Comparison of ENCODE assay signal across 8 cellular contexts in the genomic region with DNA sequence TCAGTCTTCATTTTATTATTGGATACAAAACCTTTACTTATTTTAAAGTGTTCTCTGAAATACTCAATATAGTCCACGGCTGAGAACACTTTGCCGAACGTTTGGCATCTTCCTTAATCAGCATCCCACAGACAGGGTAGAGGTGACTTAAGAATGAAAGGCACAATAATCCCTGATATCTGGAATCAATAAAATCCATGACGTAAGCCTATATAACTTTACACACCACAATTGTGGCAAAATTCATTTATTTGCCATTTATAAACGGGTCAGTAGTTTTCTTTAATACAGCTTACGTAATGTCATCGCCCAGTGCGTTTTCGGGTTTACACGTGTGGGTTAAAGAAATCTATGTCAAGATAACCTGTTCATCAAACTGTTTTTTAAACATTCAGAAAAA. TPM values are rescaled to one million over a fixed set of nuclear protein-coding genes. Genes with fewer than 3 reads are reported as not detected.
DNase-seq lines count a peak whose midpoint lies in the region; ATAC-seq and TF ChIP-seq lines count a peak whose summit lies in the region.

No MANE protein-coding gene starts in this region.

- H3K27me3 Mint-ChIP-seq in CD8-positive, alpha-beta memory T cell: no peaks in the 10 kb centered on the region
- H3K27me3 Mint-ChIP-seq in osteocyte (ENCODE audit: unreplicated experiment): peaks cover 79% of the 10 kb centered on the region

- H3K27me3 ChIP-seq in CD8-positive, alpha-beta memory T cell (ENCODE audit: insufficient read depth, low read length, poor library complexity, severe bottlenecking): no peaks in the 10 kb centered on the region
- H3K27me3 ChIP-seq in dorsolateral prefrontal cortex: no peaks in the 10 kb centered on the region

- POLR2A ChIA-PET in CD8-positive, alpha-beta memory T cell (lab: Charles Lee): interaction anchor here (0.7 to 6.4 kb wide), 9 partner anchors 17 to 100 kb away, joined by 3 to 94 read pairs (median 3); no protein-coding TSS in a partner anchor

- H3K27ac Mint-ChIP-seq in CD8-positive, alpha-beta memory T cell: peak overlapping the region; percentile 75 to 95 (median 84)
- no peak overlapping the region for H3K27ac Mint-ChIP-seq in osteocyte (ENCODE audit: unreplicated experiment)

- CTCF ChIA-PET in CD8-positive, alpha-beta memory T cell (lab: Charles Lee): interaction anchor here (1.1 to 5.1 kb wide), 16 partner anchors 9 to 108 kb away, joined by 3 to 33 read pairs (median 5); no protein-coding TSS in a partner anchor

- peaks cover 68 to 79% (median 76%) of the 10 kb centered on the region in 3 donors for H3K4me1 Mint-ChIP-seq in CD8-positive, alpha-beta memory T cell
- peaks cover 4% of the 10 kb centered on the region for H3K4me1 Mint-ChIP-seq in osteocyte (ENCODE audit: unreplicated experiment)

- intact Hi-C loops in dorsolateral prefrontal cortex (cut with DNase I) (loop anchor here in 1 of 2 donors (2.0 to 10.0 kb wide), 2 partner anchors 81 to 105 kb away; no protein-coding TSS in a partner anchor), head of caudate nucleus (cut with DNase I) (loop anchor here (10.0 kb wide), 2 partner anchors 75 to 95 kb away; no protein-coding TSS in a partner anchor)

- H3K4me1 ChIP-seq in CD8-positive, alpha-beta memory T cell (ENCODE audit: insufficient read depth, low read length): peaks cover 65% of the 10 kb centered on the region

- H3K9me3 ChIP-seq in CD8-positive, alpha-beta memory T cell (ENCODE audit: low read length): no peaks in the 10 kb centered on the region

- H3K9me3 Mint-ChIP-seq in CD8-positive, alpha-beta memory T cell: no peaks in the 10 kb centered on the region
- H3K9me3 Mint-ChIP-seq in osteocyte (ENCODE audit: unreplicated experiment): no peaks in the 10 kb centered on the region

- ATAC-seq in HG03571 (IDR thresholded peaks at IDR 0.05; ENCODE audit: unreplicated experiment): no peak

- H3K27ac ChIP-seq in CD8-positive, alpha-beta memory T cell (ENCODE audit: low read depth, low read length): peak overlapping the region; percentile 32
- peak overlapping the region in 57 of 59 donors; percentile 7 to 95 (median 87) for H3K27ac ChIP-seq in dorsolateral prefrontal cortex

- H3K4me3 ChIP-seq in CD8-positive, alpha-beta memory T cell (ENCODE audit: low read length): peak overlapping the region; percentile 72
- peak overlapping the region; percentile 56 to 94 (median 80) for H3K4me3 ChIP-seq in dorsolateral prefrontal cortex

- DNase-seq in CD8-positive, alpha-beta memory T cell: no peak
- DNase-seq in NCI-H146 treated with DMSO at 0.1 percent for 48 hours (lab: John Stamatoyannopoulos, UW; ENCODE audit: unreplicated experiment) (peak; percentile 35), dorsolateral prefrontal cortex (no peak), osteocyte (ENCODE audit: extremely low spot score, unreplicated experiment) (no peak), NCI-H1694 (lab: John Stamatoyannopoulos, UW) (no peak), DMS153 treated with DMSO at 0.1 percent for 48 hours (lab: John Stamatoyannopoulos, UW; ENCODE audit: unreplicated experiment) (no peak), head of caudate nucleus (no peak)

- peak overlapping the region; percentile 84 to 96 (median 88) for H3K4me3 Mint-ChIP-seq in CD8-positive, alpha-beta memory T cell
- peak overlapping the region; percentile 45 for H3K4me3 Mint-ChIP-seq in osteocyte (ENCODE audit: unreplicated experiment)

- no peaks in the 10 kb centered on the region for H3K36me3 ChIP-seq in CD8-positive, alpha-beta memory T cell (ENCODE audit: insufficient read depth, low read length)

- H3K36me3 Mint-ChIP-seq in CD8-positive, alpha-beta memory T cell: peaks cover 0 to 43% (median 8%) of the 10 kb centered on the region in 3 donors
- H3K36me3 Mint-ChIP-seq in osteocyte (ENCODE audit: unreplicated experiment): no peaks in the 10 kb centered on the region

- no peak for TF ChIP-seq CTCF in dorsolateral prefrontal cortex (IDR thresholded peaks at IDR 0.05 in 54 of 56, conservative IDR thresholded peaks at IDR 0.05 in 2 of 56; ENCODE audit: low read depth in 1 of 56, partially characterized antibody in 56 of 56)
- TF ChIP-seq CTCF in osteocyte (IDR thresholded peaks at IDR 0.05): no peak

RNA-seq across cellular contexts. Expression of a gene that starts 1.3 kb away (rescaled TPM):
- 10 to 100 TPM; 65.2 to 66.8 TPM for total RNA-seq in CD8-positive, alpha-beta memory T cell
- polyA plus RNA-seq in CD8-positive, alpha-beta memory T cell: 211 TPM
- total RNA-seq in dorsolateral prefrontal cortex: 10 to 100 TPM; 42.8 to 86.5 (median 65.9) TPM
- 0.38 TPM in 1 of 2 replicates, not detected in the other for total RNA-seq in osteocyte

Comparison
In these comparisons a context has a peak if more than half of its experiments do, and no peak if none do; other contexts are left out.
1. RNA of a gene that starts 1.3 kb away (total RNA-seq): 65.2 to 66.8 TPM in CD8-positive, alpha-beta memory T cell and 42.8 to 86.5 TPM in dorsolateral prefrontal cortex; 0.38 TPM in osteocyte; every median in the first group is over 10 times any median in the second.